Comparison of ENCODE assay signal across 16 cellular contexts in the genomic region with DNA sequence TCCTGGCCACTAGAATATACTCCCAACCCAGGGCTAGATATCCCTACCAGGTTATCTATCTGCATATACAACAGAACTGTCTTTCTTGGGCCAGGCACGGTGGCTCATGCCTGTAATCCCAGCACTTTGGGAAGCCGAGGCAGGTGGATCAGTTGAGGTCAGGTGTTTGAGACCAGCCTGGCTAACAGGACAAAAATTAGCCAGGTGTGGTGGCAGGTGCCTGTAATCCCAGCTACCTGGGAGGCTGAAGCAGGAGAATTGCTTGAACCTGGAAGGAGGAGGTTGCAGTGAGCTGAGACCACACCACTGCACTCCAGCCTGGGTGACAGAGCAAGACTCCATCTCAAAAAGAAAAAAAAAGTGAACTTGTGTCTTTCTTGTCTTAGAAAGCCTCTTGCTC. TPM values are rescaled to one million over a fixed set of nuclear protein-coding genes. Genes with fewer than 3 reads are reported as not detected.
"Had no signal": no experiment of that assay in that cellular context is flagged by ENCODE, and none has a peak within 500 bp of the region (broad histone marks: within the 10 kb centered on the region; RNA-seq: fewer than 3 reads in every experiment).

No MANE protein-coding gene starts in this region.

RNA-seq across cellular contexts. Expression of a gene that starts 9.6 kb away (rescaled TPM):
- total RNA-seq: activated naive CD4-positive, alpha-beta T cell treated with anti-CD3 and anti-CD28 coated beads for 36 hours; activated naive CD4-positive, alpha-beta T cell treated with anti-CD3 and anti-CD28 coated beads, Interleukin-2, amount 50 U/mL, for 72 hours; activated naive CD8-positive, alpha-beta T cell treated with anti-CD3 and anti-CD28 coated beads for 36 hours; activated naive CD8-positive, alpha-beta T cell treated with anti-CD3 and anti-CD28 coated beads, Interleukin-2, amount 10 ng/mL, durations not matched to agents 7 days and 5 days; activated T-cell treated with anti-CD3 and anti-CD28 coated beads, Interleukin-2, amount 50 U/mL, for 4 hours; activated T-cell treated with anti-CD3 and anti-CD28 coated beads, Interleukin-2, amount 50 U/mL, for 72 hours; activated T-helper 1 cell treated with anti-CD3 and anti-CD28 coated beads, Interleukin-12 subunit alpha, Interleukin-12 subunit beta, Interleukin-2, Interleukin-4 antibody, amounts not matched to agents 30 ng/mL and 10 ng/mL and 1 ng/mL, durations not matched to agents 14 hours and 24 hours and 36 hours; activated T-helper 17 cell treated with anti-CD3 and anti-CD28 coated beads, Interleukin-2, amount 50 U/mL, for 72 hours; activated T-helper 2 cell treated with anti-CD3 and anti-CD28 coated beads, Interferon-gamma antibody, Interleukin-2, Interleukin-4, amounts not matched to agents 10 μg/mL and 5 μg/mL and 100 μg/mL, durations not matched to agents 14 hours and 24 hours and 36 hours; aorta; ascending aorta; astrocyte; body of pancreas; bronchial epithelial cell; cardiac muscle cell; cardiac septum had no signal
- polyA plus RNA-seq: aorta, cardiac muscle cell had no signal
